ENCODE assay signal across 8 cellular contexts in genomic region chr11:73331138-73331916, GRCh38. TPM values are rescaled to one million over a fixed set of nuclear protein-coding genes. Genes with fewer than 3 reads are reported as not detected.
A peak's percentile ranks its signal among the peaks of the same experiment; 100 is the strongest.
DNase-seq lines count a peak whose midpoint lies in the region; ATAC-seq and TF ChIP-seq lines count a peak whose summit lies in the region.
"Had no signal": no experiment of that assay in that cellular context is flagged by ENCODE, and none has a peak within 500 bp of the region (broad histone marks: within the 10 kb centered on the region; RNA-seq: fewer than 3 reads in every experiment).

No MANE protein-coding gene starts in this region.

- ATAC-seq in HG03097 (IDR thresholded peaks at IDR 0.05; ENCODE audit: low FRiP score, unreplicated experiment), result no peak

- POLR2A ChIA-PET in RWPE1 (lab: Yijun Ruan, JAX; ENCODE audit: low non-redundant PET), result no interaction called here

- peak overlapping the region; percentile 12 for H3K4me3 ChIP-seq in mesodermal cell (ENCODE audit: extremely low read depth, insufficient read depth, low read length, poor library complexity, severe bottlenecking)

- H3K27ac Mint-ChIP-seq in endothelial cell (ENCODE audit: unreplicated experiment) (peak overlapping the region; percentile 24), type B pancreatic cell (peak overlapping the region; percentile 67)

- H3K4me1 ChIP-seq in mesodermal cell (ENCODE audit: control insufficient read depth, insufficient read depth, low read length, poor library complexity, severe bottlenecking), result peaks cover 81% of the 10 kb centered on the region

- 0 to 13% methylated on average over 1 of the region's 4 CpGs for WGBS in mesodermal cell (ENCODE audit: insufficient coverage in 2 of 2), 2 experiments

- H3K9me3 ChIP-seq in mesodermal cell (ENCODE audit: control insufficient read depth, low read length), result no peaks in the 10 kb centered on the region

- H3K36me3 Mint-ChIP-seq in endothelial cell (ENCODE audit: low read depth, unreplicated experiment) (peaks cover 4% of the 10 kb centered on the region), type B pancreatic cell (peaks cover 10% of the 10 kb centered on the region)

- peaks cover 21% of the 10 kb centered on the region for H3K36me3 ChIP-seq in mesodermal cell (ENCODE audit: control insufficient read depth, insufficient read depth, low read length)

- DNase-seq in RWPE1 (ENCODE audit: low spot score), result no peak
- peak; percentile 60 for DNase-seq in endothelial cell (ENCODE audit: low spot score)
- DNase-seq in type B pancreatic cell (ENCODE audit: extremely low spot score, unreplicated experiment), result no peak
- DNase-seq in NCI-H2171 (lab: John Stamatoyannopoulos, UW), result no peak
- no peak for DNase-seq in globus pallidus (ENCODE audit: low spot score)
- DNase-seq: left cardiac atrium had no signal

- H3K9me3 Mint-ChIP-seq in endothelial cell (ENCODE audit: unreplicated experiment) (no peaks in the 10 kb centered on the region), type B pancreatic cell (no peaks in the 10 kb centered on the region)

- H3K4me1 Mint-ChIP-seq in endothelial cell (ENCODE audit: unreplicated experiment) (peaks cover 51% of the 10 kb centered on the region), type B pancreatic cell (ENCODE audit: unreplicated experiment) (peaks cover 75% of the 10 kb centered on the region)

- CTCF ChIA-PET in RWPE1 (lab: Yijun Ruan, JAX), result interaction anchor here (0.6 kb wide), 2 partner anchors 22 to 647 kb away, joined by 3 read pairs; no protein-coding TSS in a partner anchor

- TF ChIP-seq CTCF in RWPE1 (conservative IDR thresholded peaks at IDR 0.05; ENCODE audit: low read depth) (no peak), endothelial cell (IDR thresholded peaks at IDR 0.05; ENCODE audit: unreplicated experiment) (no peak), type B pancreatic cell (conservative IDR thresholded peaks at IDR 0.05) (no peak)

- H3K27ac ChIP-seq in RWPE1 (peak overlapping the region; percentile 16; the same call in 1 of the 2 replicates), mesodermal cell (ENCODE audit: low read depth, low read length, severe bottlenecking) (peak overlapping the region; percentile 86)

- H3K27me3 Mint-ChIP-seq in endothelial cell (ENCODE audit: unreplicated experiment) (peaks cover 9% of the 10 kb centered on the region), type B pancreatic cell (no peaks in the 10 kb centered on the region)

- no peak overlapping the region for H3K4me3 Mint-ChIP-seq in endothelial cell (ENCODE audit: unreplicated experiment)
- H3K4me3 Mint-ChIP-seq in type B pancreatic cell, result peak overlapping the region; percentile 60

RNA-seq across cellular contexts. Expression of gene ARHGEF17, which starts 23.3 kb away (rescaled TPM):
- total RNA-seq in endothelial cell (ENCODE audit: unreplicated experiment) (93.3 TPM), type B pancreatic cell (ENCODE audit: low replicate concordance) (29.2 and 69.7 TPM in 2 replicates)
- 83.9 TPM for polyA plus RNA-seq in mesodermal cell (2013, experiment 1 of 2)
- polyA plus RNA-seq in mesodermal cell (2013, experiment 2 of 2), result 71.8 TPM

RNA-seq across cellular contexts. Expression of gene RELT, which starts 44.9 kb away (rescaled TPM):
- total RNA-seq in endothelial cell (ENCODE audit: unreplicated experiment), result 15.2 TPM
- polyA plus RNA-seq in mesodermal cell (2013, experiment 1 of 2), result 9.1 TPM
- 6.0 TPM for polyA plus RNA-seq in mesodermal cell (2013, experiment 2 of 2)
- total RNA-seq in type B pancreatic cell (ENCODE audit: low replicate concordance), result 2.9 and 8.5 TPM in 2 replicates

RNA-seq across cellular contexts. Expression of gene P2RY6, which starts 59.2 kb away (rescaled TPM):
- 0.74 TPM for total RNA-seq in endothelial cell (ENCODE audit: unreplicated experiment)
- polyA plus RNA-seq in mesodermal cell (2013, experiment 1 of 2), result 2.8 TPM
- 3.0 TPM for polyA plus RNA-seq in mesodermal cell (2013, experiment 2 of 2)
- 3.0 and 14.8 TPM in 2 replicates for total RNA-seq in type B pancreatic cell (ENCODE audit: low replicate concordance)
